31 cellular contexts compared by ENCODE assay signal in the genomic region with DNA sequence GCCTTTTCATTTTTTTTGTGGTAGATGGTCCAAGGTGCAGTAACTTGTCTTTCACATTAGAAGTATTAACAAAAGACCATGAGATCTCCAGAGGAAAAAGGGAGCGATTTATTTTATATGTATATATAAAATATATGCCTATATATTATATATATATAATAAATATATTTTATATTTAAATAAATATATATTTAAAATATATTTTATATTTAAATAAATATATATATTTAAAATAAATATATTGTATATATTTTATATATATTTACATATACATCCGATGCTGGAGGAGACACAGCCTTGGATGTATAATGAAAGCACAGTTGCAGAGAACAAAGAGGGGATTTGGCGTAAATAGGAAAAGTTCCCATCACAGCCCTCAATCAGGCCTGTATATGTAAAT.
"Had no signal": no experiment of that assay in that cellular context is flagged by ENCODE, and none has a peak within 500 bp of the region (broad histone marks: within the 10 kb centered on the region; RNA-seq: fewer than 3 reads in every experiment).

No MANE protein-coding gene starts in this region.

- H3K4me1 ChIP-seq: colonic mucosa, esophagus squamous epithelium, gastroesophageal sphincter, heart right ventricle had no signal

- H3K27me3 ChIP-seq: brain microvascular endothelial cell, colonic mucosa, esophagus squamous epithelium, gastroesophageal sphincter, heart right ventricle had no signal

- H3K36me3 ChIP-seq: brain microvascular endothelial cell, colonic mucosa, esophagus squamous epithelium, gastroesophageal sphincter, heart right ventricle had no signal

- H3K4me3 Mint-ChIP-seq: activated B cell treated with CpG ODN at 0.5 μM for 24 hours; activated CD8-positive, alpha-beta T cell treated with anti-CD3 and anti-CD28 coated beads for 36 hours; activated naive CD8-positive, alpha-beta T cell; activated T-cell treated with anti-CD3 and anti-CD28 coated beads, Interleukin-2, amount 50 U/mL, for 4 hours; activated T-helper 17 cell treated with anti-CD3 and anti-CD28 coated beads, Interleukin-2, amount 50 U/mL, for 72 hours; central memory CD8-positive, alpha-beta T cell had no signal

- H3K27ac Mint-ChIP-seq: activated B cell treated with CpG ODN at 0.5 μM for 24 hours; activated CD8-positive, alpha-beta T cell treated with anti-CD3 and anti-CD28 coated beads for 36 hours; activated naive CD8-positive, alpha-beta T cell; activated T-helper 17 cell treated with anti-CD3 and anti-CD28 coated beads, Interleukin-2, amount 50 U/mL, for 72 hours had no signal

- H3K9me3 Mint-ChIP-seq: activated CD8-positive, alpha-beta T cell treated with anti-CD3 and anti-CD28 coated beads for 36 hours; activated T-cell treated with anti-CD3 and anti-CD28 coated beads, Interleukin-2, amount 50 U/mL, for 4 hours; activated T-helper 17 cell treated with anti-CD3 and anti-CD28 coated beads, Interleukin-2, amount 50 U/mL, for 72 hours had no signal

- H3K4me3 ChIP-seq: colonic mucosa, esophagus squamous epithelium, gastroesophageal sphincter, heart right ventricle had no signal

- FAIRE-seq: astrocyte, bronchial epithelial cell, endometrium, endothelial cell of umbilical vein had no signal

- H3K4me1 Mint-ChIP-seq: activated B cell treated with CpG ODN at 0.5 μM for 24 hours; activated T-helper 17 cell treated with anti-CD3 and anti-CD28 coated beads, Interleukin-2, amount 50 U/mL, for 72 hours; central memory CD8-positive, alpha-beta T cell had no signal

- H3K27ac ChIP-seq: brain microvascular endothelial cell, colonic mucosa, epithelial cell of prostate, esophagus squamous epithelium, gastroesophageal sphincter, heart right ventricle, VCaP had no signal

- DNase-seq: activated B cell treated with CpG ODN at 0.5 μM for 24 hours; activated CD4-positive, alpha-beta T cell treated with anti-CD3 and anti-CD28 coated beads for 48 hours; activated CD4-positive, alpha-beta T cell treated with anti-CD3 and anti-CD28 coated beads, Interleukin-2, amount 50 U/mL, for 1 hour; activated CD4-positive, alpha-beta T cell treated with anti-CD3 and anti-CD28 coated beads, Interleukin-2, amount 50 U/mL, for 48 hours; activated CD8-positive, alpha-beta memory T cell treated with anti-CD3 and anti-CD28 coated beads for 24 hours; activated CD8-positive, alpha-beta T cell treated with anti-CD3 and anti-CD28 coated beads for 36 hours; activated effector memory CD4-positive, alpha-beta T cell treated with Interleukin-2 at 50 U/mL for 16 hours; activated gamma-delta T cell treated with Interleukin-2 at 50 U/mL for 16 hours; activated naive CD4-positive, alpha-beta T cell treated with anti-CD3 and anti-CD28 coated beads, Interleukin-2, amount 50 U/mL, for 16 hours; activated naive CD4-positive, alpha-beta T cell treated with Interleukin-2 at 50 U/mL for 16 hours; activated T-cell treated with anti-CD3 and anti-CD28 coated beads, Interleukin-2, amount 50 U/mL, for 4 hours; amniotic stem cell; anterior cingulate cortex; brain microvascular endothelial cell; colonic mucosa; effector CD8-positive, alpha-beta T cell; esophagus squamous epithelium; foreskin melanocyte; heart right ventricle; T-helper 2 cell had no signal

- ATAC-seq: activated CD4-positive, CD25-positive, alpha-beta regulatory T cell treated with anti-CD3 and anti-CD28 coated beads, Interleukin-2, amount 50 U/mL, for 24 hours; activated CD8-positive, alpha-beta T cell treated with anti-CD3 and anti-CD28 coated beads for 36 hours; activated T-cell treated with anti-CD3 and anti-CD28 coated beads, Interleukin-2, amount 50 U/mL, for 4 hours; activated T-helper 17 cell treated with anti-CD3 and anti-CD28 coated beads, Interleukin-2, amount 50 U/mL, for 72 hours; gastroesophageal sphincter; heart right ventricle had no signal

- H3K36me3 Mint-ChIP-seq: activated naive CD8-positive, alpha-beta T cell had no signal

- H3K27me3 Mint-ChIP-seq: activated B cell treated with CpG ODN at 0.5 μM for 24 hours; activated CD8-positive, alpha-beta T cell treated with anti-CD3 and anti-CD28 coated beads for 36 hours; activated naive CD8-positive, alpha-beta T cell; activated T-helper 17 cell treated with anti-CD3 and anti-CD28 coated beads, Interleukin-2, amount 50 U/mL, for 72 hours; central memory CD8-positive, alpha-beta T cell had no signal

- H3K9me3 ChIP-seq: colonic mucosa, esophagus squamous epithelium had no signal
